Comparison of ENCODE assay signal across 23 cellular contexts in the genomic region with DNA sequence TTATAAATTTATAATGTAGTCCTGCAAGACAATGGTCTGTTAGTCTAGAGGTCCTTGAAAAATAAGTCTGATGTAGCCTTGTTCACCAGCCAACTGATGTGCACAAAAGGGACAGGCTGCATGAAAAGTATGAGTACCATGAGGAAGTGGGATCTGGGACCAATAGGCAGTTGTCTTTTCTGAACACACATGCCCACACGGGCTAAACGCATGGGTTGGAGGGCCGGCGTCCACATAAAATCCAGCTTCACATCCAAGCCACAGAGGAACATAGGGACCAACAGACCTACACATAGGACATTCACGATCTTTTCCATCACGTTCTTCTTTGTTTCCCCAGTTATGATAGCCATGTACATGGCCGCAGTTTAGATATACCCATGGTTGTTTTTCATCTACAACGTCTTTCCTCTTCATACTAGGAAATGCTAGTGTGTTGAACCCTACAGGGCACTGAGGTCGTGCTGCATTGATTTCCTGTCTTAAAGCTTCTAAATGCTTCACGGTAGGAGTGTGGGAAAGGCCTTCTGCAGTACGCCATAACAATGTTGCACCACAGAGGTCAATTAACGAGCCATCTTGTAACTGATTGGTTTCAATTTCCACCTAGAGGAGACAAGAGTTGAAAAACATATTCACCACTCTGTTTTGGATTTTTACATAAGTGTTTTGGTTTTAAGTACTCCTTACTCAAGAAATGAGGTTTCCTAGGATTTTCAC.
"Had no signal": no experiment of that assay in that cellular context is flagged by ENCODE, and none has a peak within 500 bp of the region (broad histone marks: within the 10 kb centered on the region; RNA-seq: fewer than 3 reads in every experiment).

No MANE protein-coding gene starts in this region.

- H3K9me3 ChIP-seq: colonic mucosa, right atrium auricular region, tibial artery had no signal

- H3K27me3 ChIP-seq: brain microvascular endothelial cell, colonic mucosa, right atrium auricular region, tibial artery had no signal

- ATAC-seq: activated CD4-positive, alpha-beta T cell treated with anti-CD3 and anti-CD28 coated beads for 36 hours; left lobe of liver had no signal

- H3K4me1 ChIP-seq: colonic mucosa, right atrium auricular region had no signal

- H3K4me1 Mint-ChIP-seq: central memory CD8-positive, alpha-beta T cell; nephron had no signal

- H3K4me3 ChIP-seq: colonic mucosa, lung, right atrium auricular region, tibial artery had no signal

- H3K27ac Mint-ChIP-seq: activated CD4-positive, alpha-beta T cell treated with anti-CD3 and anti-CD28 coated beads for 36 hours; nephron; T-helper 1 cell treated with Interleukin-12 subunit alpha and Interleukin-12 subunit beta and Interleukin-4 antibody, amounts not matched to agents 30 μg/mL and 1 μg/mL, for 36 hours had no signal

- H3K9me3 Mint-ChIP-seq: nephron; T-helper 1 cell treated with Interleukin-12 subunit alpha and Interleukin-12 subunit beta and Interleukin-4 antibody, amounts not matched to agents 30 μg/mL and 1 μg/mL, for 36 hours had no signal

- H3K27me3 Mint-ChIP-seq: activated CD4-positive, alpha-beta T cell treated with anti-CD3 and anti-CD28 coated beads for 36 hours; central memory CD8-positive, alpha-beta T cell had no signal

- H3K27ac ChIP-seq: brain microvascular endothelial cell, colonic mucosa, right atrium auricular region, tibial artery, WERI-Rb-1 had no signal

- H3K4me3 Mint-ChIP-seq: activated CD4-positive, alpha-beta T cell treated with anti-CD3 and anti-CD28 coated beads for 36 hours; central memory CD8-positive, alpha-beta T cell; nephron; T-helper 1 cell treated with Interleukin-12 subunit alpha and Interleukin-12 subunit beta and Interleukin-4 antibody, amounts not matched to agents 30 μg/mL and 1 μg/mL, for 36 hours had no signal

- DNase-seq: activated CD4-positive, alpha-beta T cell treated with anti-CD3 and anti-CD28 coated beads for 36 hours; activated CD4-positive, alpha-beta T cell treated with anti-CD3 and anti-CD28 coated beads, Interleukin-2, amount 50 U/mL, for 48 hours; aorta; brain microvascular endothelial cell; colonic mucosa; erythroblast; foreskin melanocyte; kidney; midbrain; nucleus accumbens; posterior cingulate gyrus; stimulated activated CD4-positive, alpha-beta T cell treated with anti-CD3 and anti-CD28 coated beads, Interleukin-12 subunit alpha, Interleukin-12 subunit beta, amount 100 ng/mL, for 4 hours; stimulated activated CD4-positive, alpha-beta T cell treated with anti-CD3 and anti-CD28 coated beads, Interleukin-1b, Interleukin-23, amount 100 ng/mL, for 48 hours; stimulated activated naive CD4-positive, alpha-beta T cell treated with Interleukin-2 at 50 U/mL for 16 hours; substantia nigra; tibial artery; WERI-Rb-1 had no signal
